8 cellular contexts compared by ENCODE assay signal in the genomic region with DNA sequence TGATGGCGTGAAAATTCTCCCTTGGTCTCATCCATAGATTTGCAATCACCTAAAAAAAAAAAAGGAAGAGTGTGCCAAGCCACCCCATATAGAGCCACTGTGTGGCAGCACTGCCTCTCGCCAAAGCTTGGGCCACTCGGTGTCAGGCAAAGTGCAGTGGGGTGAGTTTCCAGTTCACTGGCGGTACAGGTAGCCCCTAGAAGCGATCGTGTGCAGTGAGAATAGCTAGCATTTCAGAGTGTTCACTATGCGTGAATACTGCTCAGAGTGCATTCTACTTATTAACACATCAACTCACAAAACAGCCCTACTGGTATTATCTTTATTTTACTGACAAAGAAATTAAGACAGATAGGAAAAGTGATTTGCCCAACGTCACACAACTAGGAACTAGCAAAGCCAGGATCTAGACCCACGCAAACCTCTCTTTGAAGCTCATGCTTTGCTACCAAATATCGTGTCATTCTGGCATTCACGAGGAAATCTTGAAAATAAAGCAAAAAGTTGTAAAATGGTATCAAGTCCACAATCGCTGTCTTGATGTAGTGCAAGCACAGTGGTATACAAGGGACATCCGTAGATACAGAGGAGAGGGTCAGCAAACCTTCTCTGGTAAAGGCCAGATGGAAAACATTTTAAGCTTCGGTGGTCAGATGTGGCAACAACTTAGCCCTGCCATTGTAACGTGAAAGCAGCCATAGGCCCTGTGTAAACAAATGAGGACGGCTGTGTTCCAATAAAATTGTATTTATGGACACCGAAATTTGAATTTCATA.
DNase-seq lines count a peak whose midpoint lies in the region; ATAC-seq and TF ChIP-seq lines count a peak whose summit lies in the region.

No MANE protein-coding gene starts in this region.

- H3K4me3 Mint-ChIP-seq in memory B cell: peak overlapping the region; percentile 71

- ATAC-seq in GM19023 (IDR thresholded peaks at IDR 0.05; ENCODE audit: unreplicated experiment) (peak; percentile 93), HG03066 (IDR thresholded peaks at IDR 0.05; ENCODE audit: low read depth, unreplicated experiment) (peak; percentile 99), memory B cell (ENCODE audit: low read depth) (peak; percentile 100)

- peaks cover 8% of the 10 kb centered on the region for H3K4me1 Mint-ChIP-seq in memory B cell

- H3K27ac ChIP-seq in C4-2B (peak overlapping the region; percentile 69), VCaP (peak overlapping the region; percentile 47), duodenal mucosa (ENCODE audit: low read depth, low read length) (no peak overlapping the region), substantia nigra (ENCODE audit: low read depth, low read length, poor library complexity, severe bottlenecking) (no peak overlapping the region)

- H3K36me3 Mint-ChIP-seq in memory B cell: no peaks in the 10 kb centered on the region

- H3K27me3 Mint-ChIP-seq in memory B cell: no peaks in the 10 kb centered on the region

- H3K4me3 ChIP-seq in duodenal mucosa (ENCODE audit: low read depth in 1 of 2, low read length in 2 of 2): peak overlapping the region; percentile 12 to 37

- TF ChIP-seq CTCF in C4-2B (conservative IDR thresholded peaks at IDR 0.05): peak; percentile 92
- peak; percentile 66 for TF ChIP-seq CTCF in VCaP (conservative IDR thresholded peaks at IDR 0.05)

- H3K9me3 ChIP-seq in duodenal mucosa (ENCODE audit: control insufficient read depth in 1 of 2, low read length in 2 of 2): no peaks in the 10 kb centered on the region

- DNase-seq in NCI-H2081 (lab: John Stamatoyannopoulos, UW) (peak; percentile 70 to 79), memory B cell (ENCODE audit: low spot score in 2 of 2) (peak; percentile 52 to 58), substantia nigra (lab: John Stamatoyannopoulos, UW) (peak in 40 of 49 donors; percentile 2 to 67 (median 36))

- peak overlapping the region; percentile 48 to 50 for H3K9ac ChIP-seq in duodenal mucosa (ENCODE audit: low read depth in 1 of 2, low read length in 2 of 2)

- peaks cover 0 to 5% of the 10 kb centered on the region in 2 donors for H3K4me1 ChIP-seq in duodenal mucosa (ENCODE audit: control insufficient read depth in 1 of 2, insufficient read depth in 2 of 2, low read length in 2 of 2)

- no peaks in the 10 kb centered on the region for H3K36me3 ChIP-seq in duodenal mucosa (ENCODE audit: control insufficient read depth in 1 of 2, insufficient read depth in 2 of 2, low read length in 2 of 2)

- no peaks in the 10 kb centered on the region for H3K9me3 Mint-ChIP-seq in memory B cell

- H3K27ac Mint-ChIP-seq in memory B cell: no peak overlapping the region

- no peaks in the 10 kb centered on the region for H3K27me3 ChIP-seq in duodenal mucosa (ENCODE audit: control insufficient read depth in 1 of 2, insufficient read depth in 2 of 2, low read length in 2 of 2)

Comparison
In these comparisons a context has a peak if more than half of its experiments do, and no peak if none do; other contexts are left out.
1. H3K27ac ChIP-seq: peak in C4-2B (single experiment) and VCaP (single experiment); none in duodenal mucosa (single experiment) and substantia nigra (single experiment).
2. Peak in every context shown above with its lines, with median percentiles within 50 percentile points of each other: ATAC-seq and DNase-seq.